In the genomic region with DNA sequence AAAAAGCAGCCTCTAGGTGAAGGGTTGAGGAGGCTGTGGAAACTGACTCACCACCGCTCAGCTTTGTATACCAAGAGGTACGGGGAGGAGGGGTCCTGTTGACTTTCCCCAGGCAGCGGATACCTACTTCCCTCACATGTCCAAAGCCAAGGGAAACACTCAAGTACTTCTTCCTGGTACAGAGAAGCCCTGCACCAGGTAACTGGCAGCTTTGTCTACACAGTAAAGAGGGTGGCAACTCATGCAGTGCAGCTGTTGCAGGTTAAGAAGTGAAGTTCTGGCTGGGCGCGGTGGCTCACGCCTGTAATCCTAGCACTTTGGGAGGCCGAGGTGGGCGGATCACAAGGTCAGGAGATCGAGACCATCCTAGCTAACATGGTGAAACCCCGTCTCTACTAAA, we compare ENCODE assay signal across 1 cellular context. TPM values are rescaled to one million over a fixed set of nuclear protein-coding genes. Genes with fewer than 3 reads are reported as not detected.
"Had no signal": no experiment of that assay in that cellular context is flagged by ENCODE, and none has a peak within 500 bp of the region (broad histone marks: within the 10 kb centered on the region; RNA-seq: fewer than 3 reads in every experiment).

No MANE protein-coding gene starts in this region.

RNA-seq across cellular contexts. Expression of a gene that starts 8.3 kb away (rescaled TPM):
- total RNA-seq: OCI-LY7 had no signal
